23 cellular contexts compared by ENCODE assay signal in genomic region chr21:43684424-43684823, GRCh38. TPM values are rescaled to one million over a fixed set of nuclear protein-coding genes. Genes with fewer than 3 reads are reported as not detected.
A peak's percentile ranks its signal among the peaks of the same experiment; 100 is the strongest.
DNase-seq lines count a peak whose midpoint lies in the region; ATAC-seq and TF ChIP-seq lines count a peak whose summit lies in the region.
"Had no signal": no experiment of that assay in that cellular context is flagged by ENCODE, and none has a peak within 500 bp of the region (broad histone marks: within the 10 kb centered on the region; RNA-seq: fewer than 3 reads in every experiment).

No MANE protein-coding gene starts in this region.

- peaks cover 21% of the 10 kb centered on the region for H3K4me1 ChIP-seq in left ventricle myocardium inferior
- H3K4me1 ChIP-seq: parathyroid adenoma had no signal

- TF ChIP-seq CTCF in left ventricle myocardium inferior (IDR thresholded peaks at IDR 0.05; ENCODE audit: borderline replicate concordance) (no peak), cardiac fibroblast (IDR thresholded peaks at IDR 0.05; ENCODE audit: low read depth, low read length) (no peak)

- no peak for ATAC-seq in left cardiac atrium
- peak; percentile 38 for ATAC-seq in left lobe of liver
- no peak for ATAC-seq in HG03108 (IDR thresholded peaks at IDR 0.05; ENCODE audit: unreplicated experiment)
- ATAC-seq: activated T-cell treated with anti-CD3 and anti-CD28 coated beads, Interleukin-2, amount 50 U/mL, for 4 hours; GM12878; natural killer cell treated with Interleukin-12 subunit alpha and Interleukin-12 subunit beta and Interleukin-15 and Interleukin-18, amount 100 ng/mL, for 72 hours had no signal

- intact Hi-C loops in left ventricle myocardium inferior (cut with micrococcal nuclease) (no loop called here), left cardiac atrium (cut with DNase I) (no loop called here)

- DNase-seq in left ventricle myocardium inferior (no peak), left cardiac atrium (no peak), cardiac fibroblast (ENCODE audit: low read depth in 2 of 2) (peak; percentile 16 to 26), left lobe of liver (ENCODE audit: low spot score) (no peak), DMS79 (lab: John Stamatoyannopoulos, UW) (no peak), NCI-H82 (lab: John Stamatoyannopoulos, UW) (no peak)
- DNase-seq: activated CD4-positive, alpha-beta T cell treated with anti-CD3 and anti-CD28 coated beads, Interleukin-2, amount 50 U/mL, for 4 hours; activated T-cell treated with anti-CD3 and anti-CD28 coated beads, Interleukin-2, amount 50 U/mL, for 4 hours; AML-193; brain microvascular endothelial cell; HFFc6; hippocampal formation; MG63; NCI-H146; NCI-H2171 treated with DMSO at 0.1 percent for 48 hours; NCI-H526; stimulated activated CD4-positive, alpha-beta T cell treated with anti-CD3 and anti-CD28 coated beads, Interleukin-2, amount 100 ng/mL, for 24 hours; trophoblast cell had no signal

- H3K36me3 ChIP-seq in left ventricle myocardium inferior: peaks cover 98% of the 10 kb centered on the region

- no peaks in the 10 kb centered on the region for H3K9me3 ChIP-seq in left ventricle myocardium inferior (replicated peaks)
- H3K9me3 ChIP-seq: MG63 had no signal

- no peak overlapping the region for H3K4me3 ChIP-seq in left ventricle myocardium inferior
- H3K4me3 ChIP-seq in cardiac fibroblast (replicated peaks in 1 of 2; ENCODE audit: low read depth in 2 of 2, low read length in 2 of 2): no peak overlapping the region
- H3K4me3 ChIP-seq: coronary artery, GM12878, MG63 had no signal

- H3K27me3 ChIP-seq in left ventricle myocardium inferior (ENCODE audit: low read depth): no peaks in the 10 kb centered on the region
- H3K27me3 ChIP-seq: brain microvascular endothelial cell, MG63 had no signal

- H3K27ac ChIP-seq in left ventricle myocardium inferior (replicated peaks): peak overlapping the region; percentile 45
- H3K27ac ChIP-seq: brain microvascular endothelial cell, coronary artery, parathyroid adenoma had no signal

RNA-seq across cellular contexts. Expression of gene RRP1B, which starts 25.1 kb away (rescaled TPM):
- total RNA-seq in left ventricle myocardium inferior (8.9 TPM), left cardiac atrium (10 to 100 TPM; 11.0 to 14.2 TPM), left lobe of liver (7.7 TPM)

RNA-seq across cellular contexts. Expression of gene HSF2BP, which starts 25.1 kb away (rescaled TPM):
- total RNA-seq in left ventricle myocardium inferior: 0.16 TPM
- total RNA-seq in left cardiac atrium: under 1 TPM in 1 of 2 donors, not detected in 1; 0.68 TPM
- 0.20 TPM for total RNA-seq in left lobe of liver

RNA-seq across cellular contexts. Expression of gene PDXK, which starts 34.5 kb away (rescaled TPM):
- total RNA-seq in left ventricle myocardium inferior (88.4 TPM), left cardiac atrium (100 to 1,000 TPM; 101 to 120 TPM), left lobe of liver (61.1 TPM)

Comparison
In these comparisons a context has a peak if more than half of its experiments do, and no peak if none do; other contexts are left out.
1. DNase-seq: peak in cardiac fibroblast (2 of 2); none in left ventricle myocardium inferior (single experiment), left cardiac atrium (single experiment), left lobe of liver (single experiment), DMS79 (single experiment) and NCI-H82 (single experiment).